ENCODE assay signal across 9 cellular contexts in genomic region chr1:241990040-241990439, GRCh38. TPM values are rescaled to one million over a fixed set of nuclear protein-coding genes. Genes with fewer than 3 reads are reported as not detected.
DNase-seq lines count a peak whose midpoint lies in the region; ATAC-seq and TF ChIP-seq lines count a peak whose summit lies in the region.
"Had no signal": no experiment of that assay in that cellular context is flagged by ENCODE, and none has a peak within 500 bp of the region (broad histone marks: within the 10 kb centered on the region; RNA-seq: fewer than 3 reads in every experiment).

No MANE protein-coding gene starts in this region.

- CTCF ChIA-PET in Calu3 (lab: Charles Lee), result interaction anchor here (0.6 to 1.0 kb wide), 3 partner anchors 8 to 250 kb away, joined by 3 to 6 read pairs (median 5); partner anchors contain the start of gene MAP1LC3C
- CTCF ChIA-PET in activated naive CD4-positive, alpha-beta T cell treated with anti-CD3 and anti-CD28 coated beads for 36 hours (lab: Charles Lee), result interaction anchor here (0.8 kb wide), 1 partner anchor 124 kb away, joined by 3 read pairs; no protein-coding TSS in a partner anchor

- intact Hi-C loops in Calu3 (cut with micrococcal nuclease; ENCODE audit: unreplicated experiment), result no loop called here
- intact Hi-C loops in activated naive CD4-positive, alpha-beta T cell treated with anti-CD3 and anti-CD28 coated beads for 36 hours (cut with micrococcal nuclease), result no loop called here

- no peak overlapping the region for H3K4me3 Mint-ChIP-seq in Calu3 (ENCODE audit: low read depth, unreplicated experiment)
- no peak overlapping the region for H3K4me3 Mint-ChIP-seq in activated naive CD4-positive, alpha-beta T cell treated with anti-CD3 and anti-CD28 coated beads for 36 hours
- H3K4me3 Mint-ChIP-seq: neural crest cell had no signal

- H3K4me3 ChIP-seq in fibroblast of the aortic adventitia (ENCODE audit: low read depth, low read length), result no peak overlapping the region

- DNase-seq in Calu3, result peak; percentile 79
- peak; percentile 79 for DNase-seq in NCI-H460 (ENCODE audit: extremely low read depth, low read depth)
- DNase-seq in fibroblast of the aortic adventitia (ENCODE audit: low read depth), result peak; percentile 95
- peak; percentile 48 for DNase-seq in occipital lobe (lab: John Stamatoyannopoulos, UW)
- DNase-seq in AML-193 (lab: John Stamatoyannopoulos, UW), result no peak
- DNase-seq in NCI-H526 treated with DMSO at 0.1 percent for 48 hours (lab: John Stamatoyannopoulos, UW), result no peak
- no peak for DNase-seq in activated naive CD4-positive, alpha-beta T cell treated with anti-CD3 and anti-CD28 coated beads for 36 hours

- H3K27ac Mint-ChIP-seq in Calu3 (ENCODE audit: unreplicated experiment), result no peak overlapping the region
- no peak overlapping the region for H3K27ac Mint-ChIP-seq in activated naive CD4-positive, alpha-beta T cell treated with anti-CD3 and anti-CD28 coated beads for 36 hours

- TF ChIP-seq CTCF in Calu3 (IDR thresholded peaks at IDR 0.05; ENCODE audit: unreplicated experiment) (no peak), fibroblast of the aortic adventitia (IDR thresholded peaks at IDR 0.05; ENCODE audit: insufficient read depth, low read length) (no peak)

- H3K9me3 Mint-ChIP-seq in Calu3 (ENCODE audit: low read depth, unreplicated experiment), result no peaks in the 10 kb centered on the region
- H3K9me3 Mint-ChIP-seq in activated naive CD4-positive, alpha-beta T cell treated with anti-CD3 and anti-CD28 coated beads for 36 hours, result no peaks in the 10 kb centered on the region
- H3K9me3 Mint-ChIP-seq: neural crest cell had no signal

- H3K4me1 Mint-ChIP-seq in Calu3 (ENCODE audit: low read depth, unreplicated experiment), result peaks cover 13% of the 10 kb centered on the region
- H3K4me1 Mint-ChIP-seq in activated naive CD4-positive, alpha-beta T cell treated with anti-CD3 and anti-CD28 coated beads for 36 hours (ENCODE audit: low read depth), result no peaks in the 10 kb centered on the region

- BruUV-seq in Calu3 (replicated peaks; lab: Mats Ljungman, UMichigan), result no TSS peak

- no peak for ATAC-seq in GM19328 (IDR thresholded peaks at IDR 0.05; ENCODE audit: unreplicated experiment)

- peaks cover 5% of the 10 kb centered on the region for H3K36me3 Mint-ChIP-seq in Calu3 (ENCODE audit: insufficient read depth, unreplicated experiment)
- H3K36me3 Mint-ChIP-seq in activated naive CD4-positive, alpha-beta T cell treated with anti-CD3 and anti-CD28 coated beads for 36 hours (ENCODE audit: low read depth), result no peaks in the 10 kb centered on the region

- no peaks in the 10 kb centered on the region for H3K27me3 Mint-ChIP-seq in Calu3 (ENCODE audit: unreplicated experiment)
- H3K27me3 Mint-ChIP-seq in activated naive CD4-positive, alpha-beta T cell treated with anti-CD3 and anti-CD28 coated beads for 36 hours (ENCODE audit: low read depth), result no peaks in the 10 kb centered on the region

RNA-seq across cellular contexts. Expression of gene MAP1LC3C, which starts 8.9 kb away (rescaled TPM):
- total RNA-seq in Calu3 (2022) (not detected in 2 replicates), fibroblast of the aortic adventitia (ENCODE audit: low replicate concordance) (0.09 TPM in 1 of 2 replicates, not detected in the other), occipital lobe (0.78 TPM)
- total RNA-seq in NCI-H460 (2014; rRNA removed; shearing (Covaris generic)), result 0.29 TPM in 1 of 2 replicates, not detected in the other
- 3.8 TPM in 1 of 2 replicates, not detected in the other for polyA plus RNA-seq in NCI-H460 (2014; cell fraction: nucleus; rRNA removed)
- not detected for total RNA-seq in activated naive CD4-positive, alpha-beta T cell treated with anti-CD3 and anti-CD28 coated beads for 36 hours

RNA-seq across cellular contexts. Expression of gene BECN2, which starts 32.5 kb away (rescaled TPM):
- total RNA-seq in Calu3 (2022), result not detected in 2 replicates
- total RNA-seq in NCI-H460 (2014; rRNA removed; shearing (Covaris generic)), result not detected in 2 replicates
- polyA plus RNA-seq in NCI-H460 (2014; cell fraction: nucleus; rRNA removed), result not detected in 2 replicates
- total RNA-seq in fibroblast of the aortic adventitia (ENCODE audit: low replicate concordance), result not detected in 2 replicates
- total RNA-seq in occipital lobe, result not detected
- not detected for total RNA-seq in activated naive CD4-positive, alpha-beta T cell treated with anti-CD3 and anti-CD28 coated beads for 36 hours
- total RNA-seq: neural crest cell had no signal

Comparison
In these comparisons a context has a peak if more than half of its experiments do, and no peak if none do; other contexts are left out.
1. DNase-seq: peak in Calu3 (single experiment), NCI-H460 (single experiment), fibroblast of the aortic adventitia (single experiment) and occipital lobe (single experiment); none in AML-193 (0 of 2), NCI-H526 treated with DMSO at 0.1 percent for 48 hours (single experiment) and activated naive CD4-positive, alpha-beta T cell treated with anti-CD3 and anti-CD28 coated beads for 36 hours (single experiment).